ENCODE assay signal across 36 cellular contexts in the genomic region with DNA sequence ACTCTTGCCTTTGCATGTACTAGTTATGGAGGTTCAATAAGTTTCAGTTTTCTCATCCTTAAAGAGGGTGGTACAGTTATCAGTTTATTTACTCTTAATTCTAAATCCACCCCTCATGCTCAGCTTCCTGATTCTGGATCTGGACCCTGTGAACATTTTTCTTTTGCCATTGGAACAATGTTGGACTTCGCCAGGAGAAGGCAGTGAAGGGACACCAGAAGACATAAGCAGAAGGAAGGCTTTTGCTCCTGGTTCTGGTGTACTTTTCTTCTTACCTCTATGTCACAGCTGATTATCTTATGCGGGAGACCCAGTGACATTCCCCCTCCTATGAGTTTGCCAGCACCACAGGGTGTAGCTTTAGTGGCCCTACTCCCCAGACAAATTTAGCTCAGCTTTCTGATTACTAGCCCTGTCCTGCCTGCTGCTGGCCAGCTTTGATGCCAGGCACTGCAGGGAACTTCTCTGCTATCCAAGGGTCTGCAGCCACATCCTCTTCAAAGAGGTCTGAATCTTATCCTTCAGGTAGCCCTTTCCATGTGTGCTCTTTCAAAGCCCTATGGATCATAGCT.
A peak's percentile ranks its signal among the peaks of the same experiment; 100 is the strongest.
DNase-seq lines count a peak whose midpoint lies in the region; FAIRE-seq and TF ChIP-seq lines count a peak whose summit lies in the region.
"Had no signal": no experiment of that assay in that cellular context is flagged by ENCODE, and none has a peak within 500 bp of the region (broad histone marks: within the 10 kb centered on the region; RNA-seq: fewer than 3 reads in every experiment).

No MANE protein-coding gene starts in this region.

- intact Hi-C loops in kidney (cut with DNase I) = no loop called here

- FAIRE-seq in H1 (lab: Jason Lieb, UNC) = no peak
- FAIRE-seq in kidney (lab: Jason Lieb, UNC) = no peak
- FAIRE-seq: A204.1, small intestine had no signal

- H3K36me3 ChIP-seq in H1 (ENCODE audit: control insufficient read depth in 2 of 4, insufficient read depth in 4 of 4, low read length in 3 of 4) = no peaks in the 10 kb centered on the region
- no peaks in the 10 kb centered on the region for H3K36me3 ChIP-seq in kidney (ENCODE audit: control insufficient read depth in 1 of 2, insufficient read depth in 2 of 2, low read length in 2 of 2)
- H3K36me3 ChIP-seq: cardiac muscle cell, heart right ventricle, suprapubic skin, upper lobe of left lung had no signal

- TF ChIP-seq RAD21 in H1 (IDR thresholded peaks at IDR 0.05 in 1 of 2, conservative IDR thresholded peaks at IDR 0.05 in 1 of 2; ENCODE audit: low read depth in 2 of 2, low read length in 2 of 2) = peak; percentile 16 to 21; a peak in 2 of 4 replicates

- H3K79me1 ChIP-seq in H1 (ENCODE audit: low read depth, low read length) = no peaks in the 10 kb centered on the region

- peak overlapping the region; percentile 9 for H3K27ac Mint-ChIP-seq in neural crest cell (ENCODE audit: unreplicated experiment)
- H3K27ac Mint-ChIP-seq in activated CD4-positive, alpha-beta T cell treated with anti-CD3 and anti-CD28 coated beads, Interleukin-2, amount 10 ng/mL, durations not matched to agents 7 days and 5 days = no peak overlapping the region
- H3K27ac Mint-ChIP-seq: activated CD4-positive, alpha-beta T cell treated with anti-CD3 and anti-CD28 coated beads for 36 hours; activated T-helper 2 cell treated with anti-CD3 and anti-CD28 coated beads, Interferon-gamma antibody, Interleukin-2, Interleukin-4, amounts not matched to agents 10 μg/mL and 5 μg/mL and 100 μg/mL, durations not matched to agents 14 hours and 24 hours and 36 hours; B cell; CD8-positive, alpha-beta memory T cell; effector memory CD8-positive, alpha-beta T cell; nephron; stimulated activated naive B cell treated with anti-CD40 and anti-IgM and Interleukin-4, amounts not matched to agents 10 μg/mL and 1 μg/mL and 100 μg/mL, for 72 hours; T-helper 2 cell treated with Interferon-gamma antibody and Interleukin-4, amounts not matched to agents 5 μg/mL and 100 μg/mL, for 36 hours had no signal

- H4K5ac ChIP-seq in H1 (ENCODE audit: insufficient read length, low read depth, low read length) = no peak overlapping the region

- H2AK5ac ChIP-seq in H1 (ENCODE audit: low read depth, low read length) = no peak overlapping the region

- H3K9me3 Mint-ChIP-seq in neural crest cell = peaks cover 12% of the 10 kb centered on the region
- peaks cover 21% of the 10 kb centered on the region for H3K9me3 Mint-ChIP-seq in activated CD4-positive, alpha-beta T cell treated with anti-CD3 and anti-CD28 coated beads, Interleukin-2, amount 10 ng/mL, durations not matched to agents 7 days and 5 days

- no peak overlapping the region for H2BK20ac ChIP-seq in H1 (ENCODE audit: low read length)

- H3K18ac ChIP-seq in H1 (ENCODE audit: extremely low read depth, low read length) = no peak overlapping the region

- H4K20me1 ChIP-seq in H1 (replicated peaks in 1 of 2; ENCODE audit: control insufficient read depth in 1 of 2, insufficient read depth in 2 of 2, low read length in 2 of 2) = no peaks in the 10 kb centered on the region

- no peak overlapping the region for H4K8ac ChIP-seq in H1 (ENCODE audit: extremely low read depth, insufficient read depth, low read length)

- H3K23me2 ChIP-seq in H1 (ENCODE audit: low read depth, low read length) = no peaks in the 10 kb centered on the region

- CTCF ChIA-PET in AG04449 (lab: Yijun Ruan, JAX) (interaction anchor here (1.2 to 2.8 kb wide), 2 partner anchors 9 to 474 kb away, joined by 4 to 11 read pairs; no protein-coding TSS in a partner anchor), H1 (lab: Charles Lee; ENCODE audit: partially characterized antibody) (interaction anchor here (0.6 to 1.4 kb wide), 2 partner anchors 422 to 664 kb away, joined by 3 read pairs; no protein-coding TSS in a partner anchor)
- CTCF ChIA-PET in activated CD4-positive, alpha-beta T cell treated with anti-CD3 and anti-CD28 coated beads, Interleukin-2, amount 10 ng/mL, durations not matched to agents 7 days and 5 days (lab: Charles Lee) = no interaction called here

- no peak overlapping the region for H3K4me3 Mint-ChIP-seq in neural crest cell
- no peak overlapping the region for H3K4me3 Mint-ChIP-seq in activated CD4-positive, alpha-beta T cell treated with anti-CD3 and anti-CD28 coated beads, Interleukin-2, amount 10 ng/mL, durations not matched to agents 7 days and 5 days
- H3K4me3 Mint-ChIP-seq: activated CD4-positive, alpha-beta T cell treated with anti-CD3 and anti-CD28 coated beads for 36 hours; B cell; CD8-positive, alpha-beta memory T cell; effector memory CD8-positive, alpha-beta T cell; nephron; stimulated activated naive B cell treated with anti-CD40 and anti-IgM and Interleukin-4, amounts not matched to agents 10 μg/mL and 1 μg/mL and 100 μg/mL, for 72 hours; T-helper 2 cell treated with Interferon-gamma antibody and Interleukin-4, amounts not matched to agents 5 μg/mL and 100 μg/mL, for 36 hours had no signal

- no peaks in the 10 kb centered on the region for H3K27me3 ChIP-seq in H1 (replicated peaks in 1 of 4; ENCODE audit: control insufficient read depth in 3 of 4, extremely low read depth in 1 of 4, insufficient read depth in 3 of 4, low read length in 3 of 4)
- H3K27me3 ChIP-seq: cardiac muscle cell, heart right ventricle, suprapubic skin, upper lobe of left lung had no signal

- POLR2A ChIA-PET in AG04449 (lab: Yijun Ruan, JAX) (no interaction called here), H1 (lab: Charles Lee; ENCODE audit: partially characterized antibody) (no interaction called here)
- POLR2A ChIA-PET in activated CD4-positive, alpha-beta T cell treated with anti-CD3 and anti-CD28 coated beads, Interleukin-2, amount 10 ng/mL, durations not matched to agents 7 days and 5 days (lab: Charles Lee) = no interaction called here

- H3K27ac ChIP-seq in H1 (ENCODE audit: low read depth, low read length) (no peak overlapping the region), kidney (ENCODE audit: low read depth in 2 of 2, low read length in 2 of 2) (no peak overlapping the region)
- H3K27ac ChIP-seq: cardiac muscle cell, heart right ventricle, parathyroid adenoma, suprapubic skin, upper lobe of left lung, VCaP had no signal

- no peak for TF ChIP-seq EP300 in H1 (IDR thresholded peaks at IDR 0.05; ENCODE audit: borderline replicate concordance in 1 of 2, low read depth in 2 of 2, low read length in 2 of 2)

- peaks cover 13% of the 10 kb centered on the region for H3K4me1 Mint-ChIP-seq in neural crest cell
- no peaks in the 10 kb centered on the region for H3K4me1 Mint-ChIP-seq in activated CD4-positive, alpha-beta T cell treated with anti-CD3 and anti-CD28 coated beads, Interleukin-2, amount 10 ng/mL, durations not matched to agents 7 days and 5 days
- H3K4me1 Mint-ChIP-seq: activated CD4-positive, alpha-beta T cell treated with anti-CD3 and anti-CD28 coated beads for 36 hours; B cell; CD8-positive, alpha-beta memory T cell; nephron; stimulated activated naive B cell treated with anti-CD40 and anti-IgM and Interleukin-4, amounts not matched to agents 10 μg/mL and 1 μg/mL and 100 μg/mL, for 72 hours had no signal

- TF ChIP-seq POLR2A in H1 (IDR thresholded peaks at IDR 0.05; ENCODE audit: control extremely low read depth in 1 of 2, low read depth in 2 of 2, low read length in 2 of 2) = no peak

- H3K27me3 Mint-ChIP-seq in neural crest cell (ENCODE audit: low read depth) = no peaks in the 10 kb centered on the region
- no peaks in the 10 kb centered on the region for H3K27me3 Mint-ChIP-seq in activated CD4-positive, alpha-beta T cell treated with anti-CD3 and anti-CD28 coated beads, Interleukin-2, amount 10 ng/mL, durations not matched to agents 7 days and 5 days
- H3K27me3 Mint-ChIP-seq: activated CD4-positive, alpha-beta T cell treated with anti-CD3 and anti-CD28 coated beads for 36 hours; B cell; CD8-positive, alpha-beta memory T cell; effector memory CD8-positive, alpha-beta T cell; stimulated activated naive B cell treated with anti-CD40 and anti-IgM and Interleukin-4, amounts not matched to agents 10 μg/mL and 1 μg/mL and 100 μg/mL, for 72 hours had no signal

- no peak overlapping the region for H3K4me2 ChIP-seq in H1 (ENCODE audit: insufficient read depth in 1 of 2, low read depth in 2 of 2, low read length in 2 of 2)

- H2BK15ac ChIP-seq in H1 (ENCODE audit: low read length) = no peak overlapping the region

- H3K23ac ChIP-seq in H1 (ENCODE audit: insufficient read length) = no peak overlapping the region

- H3K9me3 ChIP-seq in H1 (ENCODE audit: insufficient read depth in 2 of 2, low read depth in 1 of 2, low read length in 1 of 2) (no peaks in the 10 kb centered on the region), kidney (ENCODE audit: control insufficient read depth in 1 of 2, low read length in 2 of 2) (no peaks in the 10 kb centered on the region)
- H3K9me3 ChIP-seq: upper lobe of left lung had no signal

- DNase-seq in AG04449 (ENCODE audit: low read depth, low spot score) (no peak), OCI-M1 (lab: John Stamatoyannopoulos, UW) (peak; percentile 11), H1 (ENCODE audit: low read depth in 1 of 2, low spot score in 2 of 2) (no peak), neural crest cell (ENCODE audit: low read depth, low spot score) (no peak), cerebellum (ENCODE audit: low spot score) (no peak), NCI-H446 treated with DMSO at 0.1 percent for 48 hours (lab: John Stamatoyannopoulos, UW) (no peak), kidney (no peak)
- no peak for DNase-seq in activated CD4-positive, alpha-beta T cell treated with anti-CD3 and anti-CD28 coated beads, Interleukin-2, amount 10 ng/mL, durations not matched to agents 7 days and 5 days
- DNase-seq: activated CD4-positive, alpha-beta T cell treated with anti-CD3 and anti-CD28 coated beads for 36 hours; activated naive CD4-positive, alpha-beta T cell treated with anti-CD3 and anti-CD28 coated beads, Interleukin-2, amount 50 U/mL, for 16 hours; activated T-cell treated with anti-CD3 and anti-CD28 coated beads for 4 hours; amniotic stem cell; CD8-positive, alpha-beta memory T cell; cortex of kidney; DMS 273 treated with DMSO at 0.1 percent for 48 hours; effector memory CD8-positive, alpha-beta T cell; foreskin melanocyte; heart right ventricle; NCI-H1092; NCI-H1694 treated with DMSO at 0.1 percent for 48 hours; NCI-H510A treated with DMSO at 0.1 percent for 48 hours; retina; SHP77; small intestine; stimulated activated naive B cell treated with anti-CD40 and anti-IgM and Interleukin-4, amounts not matched to agents 10 μg/mL and 1 μg/mL and 100 μg/mL, for 72 hours; upper lobe of left lung had no signal

- no peak overlapping the region for H3K4ac ChIP-seq in H1 (replicated peaks; ENCODE audit: insufficient read length, low read depth, low read length)

- H3K56ac ChIP-seq in H1 (replicated peaks; ENCODE audit: insufficient read length, low read depth, low read length) = no peak overlapping the region

- H3K14ac ChIP-seq in H1 (ENCODE audit: insufficient read length) = no peak overlapping the region

- H3K9ac ChIP-seq in H1 (replicated peaks in 1 of 4; ENCODE audit: extremely low read depth in 1 of 4, low read depth in 3 of 4, low read length in 3 of 4) (no peak overlapping the region), kidney (ENCODE audit: low read length in 2 of 2) (no peak overlapping the region)
- H3K9ac ChIP-seq: parathyroid adenoma had no signal

- H2BK5ac ChIP-seq in H1 (ENCODE audit: low read depth, low read length) = no peak overlapping the region

- 96% methylated on average over 2 of the region's 2 CpGs; no CpG with 5 or more reads in 1 of the 2 experiments for WGBS in H1 (ENCODE audit: extremely low coverage in 1 of 2, insufficient coverage in 1 of 2, insufficient read length in 1 of 2, insufficient replicate concordance in 2 of 2, low coverage in 1 of 2, low lambda C conversion rate in 2 of 2, missing lambda C conversion rate in 1 of 2), 2 experiments

- peaks cover 6% of the 10 kb centered on the region for H3K36me3 Mint-ChIP-seq in neural crest cell (ENCODE audit: low read depth)
- no peaks in the 10 kb centered on the region for H3K36me3 Mint-ChIP-seq in activated CD4-positive, alpha-beta T cell treated with anti-CD3 and anti-CD28 coated beads, Interleukin-2, amount 10 ng/mL, durations not matched to agents 7 days and 5 days (ENCODE audit: low read depth)
- H3K36me3 Mint-ChIP-seq: CD8-positive, alpha-beta memory T cell; stimulated activated naive B cell treated with anti-CD40 and anti-IgM and Interleukin-4, amounts not matched to agents 10 μg/mL and 1 μg/mL and 100 μg/mL, for 72 hours had no signal

- TF ChIP-seq CTCF in AG04449 (IDR thresholded peaks at IDR 0.05; ENCODE audit: insufficient read depth, low read length, missing control alignments) (peak; percentile 16), H1 (IDR thresholded peaks at IDR 0.05; ENCODE audit: control extremely low read depth in 1 of 3, insufficient read depth in 1 of 3, low read depth in 1 of 3, low read length in 3 of 3) (no peak), neural crest cell (conservative IDR thresholded peaks at IDR 0.05) (no peak), kidney (IDR thresholded peaks at IDR 0.05; ENCODE audit: borderline replicate concordance, extremely low read depth, insufficient read depth) (no peak)

- H2AFZ ChIP-seq in H1 (ENCODE audit: low read length) = no peak overlapping the region
- H2AFZ ChIP-seq: parathyroid adenoma had no signal

- H3K4me3 ChIP-seq in AG04449 (ENCODE audit: low read depth, low read length) (no peak overlapping the region), H1 (ENCODE audit: extremely low read depth in 1 of 4, insufficient read depth in 2 of 4, low read depth in 3 of 4, low read length in 4 of 4) (no peak overlapping the region), kidney (ENCODE audit: low read length in 2 of 2) (no peak overlapping the region)
- H3K4me3 ChIP-seq: cardiac muscle cell, heart right ventricle, lung, suprapubic skin, upper lobe of left lung had no signal

- H4K91ac ChIP-seq in H1 (replicated peaks; ENCODE audit: insufficient read length, low read length) = no peak overlapping the region

- H3K79me2 ChIP-seq in H1 (ENCODE audit: control insufficient read depth in 1 of 2, insufficient read depth in 2 of 2, low read length in 2 of 2) = no peaks in the 10 kb centered on the region
- H3K79me2 ChIP-seq: parathyroid adenoma had no signal

- H2BK12ac ChIP-seq in H1 (ENCODE audit: low read depth, low read length) = no peak overlapping the region

- peaks cover 0 to 3% (median 0%) of the 10 kb centered on the region in 4 experiments; a peak in 1 of 7 replicates for H3K4me1 ChIP-seq in H1 (replicated peaks in 1 of 4; ENCODE audit: control insufficient read depth in 3 of 4, insufficient read depth in 4 of 4, low read length in 3 of 4)
- H3K4me1 ChIP-seq in kidney (ENCODE audit: control insufficient read depth in 1 of 2, insufficient read depth in 1 of 2, low read depth in 1 of 2, low read length in 2 of 2) = no peaks in the 10 kb centered on the region
- H3K4me1 ChIP-seq: heart right ventricle, parathyroid adenoma, suprapubic skin, upper lobe of left lung had no signal

- H2BK120ac ChIP-seq in H1 (replicated peaks; ENCODE audit: low read depth, low read length) = no peak overlapping the region
